Comparison of ENCODE assay signal across 14 cellular contexts in genomic region chr6:53067307-53067706, GRCh38. TPM values are rescaled to one million over a fixed set of nuclear protein-coding genes. Genes with fewer than 3 reads are reported as not detected.
A peak's percentile ranks its signal among the peaks of the same experiment; 100 is the strongest.
DNase-seq lines count a peak whose midpoint lies in the region; ATAC-seq and TF ChIP-seq lines count a peak whose summit lies in the region.
"Had no signal": no experiment of that assay in that cellular context is flagged by ENCODE, and none has a peak within 500 bp of the region (broad histone marks: within the 10 kb centered on the region; RNA-seq: fewer than 3 reads in every experiment).

No MANE protein-coding gene starts in this region.

- no peak for DNase-seq in CD4-positive, alpha-beta memory T cell
- DNase-seq in adipocyte (ENCODE audit: low read depth) (no peak), natural killer cell (no peak), endothelial cell (ENCODE audit: low spot score) (no peak), NCI-H1694 treated with DMSO at 0.1 percent for 48 hours (lab: John Stamatoyannopoulos, UW) (no peak), cerebellar nuclear complex (lab: John Stamatoyannopoulos, UW) (no peak)
- DNase-seq: activated CD4-positive, alpha-beta T cell treated with anti-CD3 and anti-CD28 coated beads, Interleukin-2, amount 50 U/mL, for 4 hours; aorta; mucosa of descending colon; NCI-H1092; NCI-H510A treated with DMSO at 0.1 percent for 48 hours; SHP77 treated with DMSO at 0.1 percent for 48 hours had no signal

- peak overlapping the region; percentile 90 for H3K9ac ChIP-seq in adipocyte (ENCODE audit: low read length)

- ATAC-seq in natural killer cell, result no peak
- ATAC-seq in GM21447 (IDR thresholded peaks at IDR 0.05; ENCODE audit: unreplicated experiment), result no peak
- ATAC-seq: mucosa of descending colon had no signal

- H3K4me1 Mint-ChIP-seq in CD4-positive, alpha-beta memory T cell, result peaks cover 28 to 56% (median 43%) of the 10 kb centered on the region in 4 donors
- peaks cover 32 to 51% (median 37%) of the 10 kb centered on the region in 3 donors for H3K4me1 Mint-ChIP-seq in IgD-negative memory B cell
- peaks cover 28 to 40% of the 10 kb centered on the region in 2 donors for H3K4me1 Mint-ChIP-seq in natural killer cell
- peaks cover 3% of the 10 kb centered on the region for H3K4me1 Mint-ChIP-seq in endothelial cell (ENCODE audit: unreplicated experiment)

- peaks cover 12 to 18% of the 10 kb centered on the region in 2 donors for H3K36me3 Mint-ChIP-seq in CD4-positive, alpha-beta memory T cell
- H3K36me3 Mint-ChIP-seq in IgD-negative memory B cell, result no peaks in the 10 kb centered on the region
- H3K36me3 Mint-ChIP-seq in natural killer cell, result no peaks in the 10 kb centered on the region
- no peaks in the 10 kb centered on the region for H3K36me3 Mint-ChIP-seq in endothelial cell (ENCODE audit: low read depth, unreplicated experiment)

- POLR2A ChIA-PET in CD4-positive, alpha-beta memory T cell (lab: Charles Lee; ENCODE audit: partially characterized antibody), result interaction anchor here (1.0 kb wide), 1 partner anchor 11 kb away, joined by 3 read pairs; no protein-coding TSS in a partner anchor

- H3K36me3 ChIP-seq in CD4-positive, alpha-beta memory T cell (ENCODE audit: insufficient read depth, low read length), result no peaks in the 10 kb centered on the region
- H3K36me3 ChIP-seq in adipocyte (ENCODE audit: control insufficient read depth, insufficient read depth, low read length, severe bottlenecking), result peaks cover 14% of the 10 kb centered on the region

- peak overlapping the region in 6 of 8 donors; percentile 99 to 100 (median 100) for H3K4me3 Mint-ChIP-seq in CD4-positive, alpha-beta memory T cell
- H3K4me3 Mint-ChIP-seq in IgD-negative memory B cell, result peak overlapping the region in 3 of 4 donors; percentile 1 to 96 (median 67)
- no peak overlapping the region for H3K4me3 Mint-ChIP-seq in natural killer cell
- no peak overlapping the region for H3K4me3 Mint-ChIP-seq in endothelial cell (ENCODE audit: unreplicated experiment)

- H3K27ac Mint-ChIP-seq in CD4-positive, alpha-beta memory T cell, result peak overlapping the region in 5 of 7 donors; percentile 13 to 86 (median 81)
- H3K27ac Mint-ChIP-seq in IgD-negative memory B cell, result peak overlapping the region in 2 of 3 donors; percentile 14 to 20
- H3K27ac Mint-ChIP-seq in natural killer cell, result peak overlapping the region; percentile 6 to 53
- H3K27ac Mint-ChIP-seq in endothelial cell (ENCODE audit: unreplicated experiment), result no peak overlapping the region

- H3K4me3 ChIP-seq in CD4-positive, alpha-beta memory T cell (ENCODE audit: low read length in 2 of 2), result no peak overlapping the region
- peak overlapping the region; percentile 97 for H3K4me3 ChIP-seq in adipocyte (ENCODE audit: low read length)
- H3K4me3 ChIP-seq: mucosa of descending colon had no signal

- peaks cover 38% of the 10 kb centered on the region for H3K4me1 ChIP-seq in CD4-positive, alpha-beta memory T cell (ENCODE audit: insufficient read depth, low read length)
- peaks cover 40% of the 10 kb centered on the region for H3K4me1 ChIP-seq in adipocyte (ENCODE audit: control insufficient read depth, insufficient read depth, low read length)

- H3K27ac ChIP-seq in CD4-positive, alpha-beta memory T cell (ENCODE audit: low read depth, low read length), result no peak overlapping the region

- intact Hi-C loops in CD4-positive, alpha-beta memory T cell (cut with micrococcal nuclease), result no loop called here
- intact Hi-C loops in natural killer cell (cut with micrococcal nuclease), result no loop called here

- no peaks in the 10 kb centered on the region for H3K27me3 Mint-ChIP-seq in CD4-positive, alpha-beta memory T cell
- H3K27me3 Mint-ChIP-seq in IgD-negative memory B cell (no peaks in the 10 kb centered on the region), natural killer cell (ENCODE audit: low read depth in 2 of 2) (no peaks in the 10 kb centered on the region), endothelial cell (ENCODE audit: unreplicated experiment) (peaks cover 3% of the 10 kb centered on the region)

- H3K27me3 ChIP-seq in CD4-positive, alpha-beta memory T cell (ENCODE audit: insufficient read depth, low read length), result no peaks in the 10 kb centered on the region
- H3K27me3 ChIP-seq in adipocyte (replicated peaks; ENCODE audit: control insufficient read depth, insufficient read depth, low read length), result no peaks in the 10 kb centered on the region

- H3K9me3 Mint-ChIP-seq in CD4-positive, alpha-beta memory T cell, result no peaks in the 10 kb centered on the region
- H3K9me3 Mint-ChIP-seq in IgD-negative memory B cell (no peaks in the 10 kb centered on the region), natural killer cell (no peaks in the 10 kb centered on the region), endothelial cell (ENCODE audit: unreplicated experiment) (no peaks in the 10 kb centered on the region)

- CTCF ChIA-PET in CD4-positive, alpha-beta memory T cell (lab: Charles Lee; ENCODE audit: partially characterized antibody), result interaction anchor here (0.9 to 2.7 kb wide), 2 partner anchors 13 to 72 kb away, joined by 3 to 14 read pairs; partner anchors contain the start of gene GSTA4

- TF ChIP-seq CTCF in natural killer cell (IDR thresholded peaks at IDR 0.05), result no peak
- TF ChIP-seq CTCF in endothelial cell (IDR thresholded peaks at IDR 0.05; ENCODE audit: unreplicated experiment), result no peak

- no peaks in the 10 kb centered on the region for H3K9me3 ChIP-seq in CD4-positive, alpha-beta memory T cell (ENCODE audit: control insufficient read depth in 1 of 2, low read length in 2 of 2)
- H3K9me3 ChIP-seq in adipocyte (ENCODE audit: control insufficient read depth, low read length), result no peaks in the 10 kb centered on the region
- H3K9me3 ChIP-seq: mucosa of descending colon had no signal

RNA-seq across cellular contexts. Expression of gene FBXO9, which starts 2.1 kb away (rescaled TPM):
- total RNA-seq in CD4-positive, alpha-beta memory T cell, result 100 to 1,000 TPM; 126 to 136 TPM
- 10 to 100 TPM; 56.2 to 61.1 TPM for polyA plus RNA-seq in CD4-positive, alpha-beta memory T cell
- 48.3 TPM for polyA plus RNA-seq in IgD-negative memory B cell
- total RNA-seq in natural killer cell (10 to 100 TPM; 82.4 to 96.6 (median 88.9) TPM), endothelial cell (ENCODE audit: unreplicated experiment) (61.5 TPM)

RNA-seq across cellular contexts. Expression of gene CILK1, which starts 5.7 kb away (rescaled TPM):
- 10 to 100 TPM; 12.8 to 12.9 TPM for total RNA-seq in CD4-positive, alpha-beta memory T cell
- polyA plus RNA-seq in CD4-positive, alpha-beta memory T cell, result 1 to 10 TPM; 3.3 to 4.7 TPM
- polyA plus RNA-seq in IgD-negative memory B cell, result 5.2 TPM
- total RNA-seq in natural killer cell, result 10 to 100 TPM in 2 of 3 donors, 1 to 10 TPM in 1; 9.0 to 14.3 (median 13.5) TPM
- 17.5 TPM for total RNA-seq in endothelial cell (ENCODE audit: unreplicated experiment)

Comparison
In these comparisons a context has a peak if more than half of its experiments do, and no peak if none do; other contexts are left out.
1. H3K4me3 Mint-ChIP-seq: peak in CD4-positive, alpha-beta memory T cell (6 of 8) and IgD-negative memory B cell (3 of 4); none in natural killer cell (single experiment) and endothelial cell (single experiment).